In genomic region chr9:39287980-39288379, GRCh38 we compare ENCODE assay signal across 12 cellular contexts. TPM values are rescaled to one million over a fixed set of nuclear protein-coding genes. Genes with fewer than 3 reads are reported as not detected.
DNase-seq lines count a peak whose midpoint lies in the region; ATAC-seq, FAIRE-seq and TF ChIP-seq lines count a peak whose summit lies in the region.
"Not testable (repeated sequence)": the region's sequence is repeated elsewhere in the genome, so short reads cannot be mapped to it uniquely, and the experiment has no call there.
"Had no signal": no experiment of that assay in that cellular context is flagged by ENCODE, and none has a peak within 500 bp of the region (broad histone marks: within the 10 kb centered on the region; RNA-seq: fewer than 3 reads in every experiment).

Gene CNTNAP3, minus strand, starts transcription at chr9:39288167. Its CDS starts 103 bp downstream, at chr9:39288064.

- not testable (repeated sequence) for H3K4me1 ChIP-seq in esophagus muscularis mucosa, left ventricle myocardium inferior, testis

- H3K4me3 Mint-ChIP-seq in WTC11 (peak within 1 kb of the TSS; percentile 30), memory B cell (peak within 1 kb of the TSS; percentile 72)

- in situ Hi-C loops in G401 (cut with HindIII; ENCODE audit: low sequenced_read_pairs), result not testable (repeated sequence)

- not testable (repeated sequence) for H3K36me3 ChIP-seq in bronchial epithelial cell (ENCODE audit: control insufficient read depth, insufficient read depth, low read length); esophagus muscularis mucosa; left ventricle myocardium inferior; testis (ENCODE audit: low read depth, missing control alignments)

- not testable (repeated sequence) for H3K36me3 Mint-ChIP-seq in WTC11, memory B cell

- not testable (repeated sequence) for H3K4me1 Mint-ChIP-seq in WTC11, memory B cell

- H3K9me3 Mint-ChIP-seq in WTC11, memory B cell: not testable (repeated sequence)

- CTCF ChIA-PET in WTC11 (lab: Charles Lee), result not testable (repeated sequence)

- not testable (repeated sequence) for TF ChIP-seq EP300 in esophagus muscularis mucosa (IDR thresholded peaks at IDR 0.05)

- H3K27me3 Mint-ChIP-seq in WTC11 (ENCODE audit: low read depth); memory B cell: not testable (repeated sequence)

- intact Hi-C loops in esophagus muscularis mucosa (cut with DNase I); left ventricle myocardium inferior (cut with micrococcal nuclease); testis (cut with DNase I; ENCODE audit: low total_unique reads): not testable (repeated sequence)

- not testable (repeated sequence) for H3K4me3 ChIP-seq in bronchial epithelial cell (ENCODE audit: low read depth, low read length); esophagus muscularis mucosa; testis
- H3K4me3 ChIP-seq in left ventricle myocardium inferior, result peak within 1 kb of the TSS; percentile 47

- not testable (repeated sequence) for ATAC-seq in WTC11; memory B cell (ENCODE audit: low read depth)

- TF ChIP-seq POLR2A in esophagus muscularis mucosa (IDR thresholded peaks at IDR 0.05; ENCODE audit: low read depth); testis (IDR thresholded peaks at IDR 0.05): not testable (repeated sequence)

- not testable (repeated sequence) for DNase-seq in G401 (ENCODE audit: low spot score); WTC11 (ENCODE audit: low spot score); bronchial epithelial cell (ENCODE audit: low read depth); esophagus muscularis mucosa (ENCODE audit: extremely low spot score); memory B cell (ENCODE audit: low spot score in 2 of 2); pulmonary artery endothelial cell (ENCODE audit: low read depth, low spot score); testis
- peak; percentile 12 for DNase-seq in left ventricle myocardium inferior

- POLR2A ChIA-PET in WTC11 (lab: Charles Lee), result not testable (repeated sequence)

- not testable (repeated sequence) for H3K27ac ChIP-seq in esophagus muscularis mucosa (replicated peaks in 1 of 4); testis
- peak within 1 kb of the TSS; percentile 58 for H3K27ac ChIP-seq in left ventricle myocardium inferior (replicated peaks)

- no CpG with 5 or more reads among the region's 42 CpGs for WGBS in esophagus muscularis mucosa
- whole genome bisulfite sequencing in testis, 2 donors, result no CpG with 5 or more reads among the region's 42 CpGs

- not testable (repeated sequence) for TF ChIP-seq CTCF in WTC11 (IDR thresholded peaks at IDR 0.05); bronchial epithelial cell (IDR thresholded peaks at IDR 0.05; ENCODE audit: insufficient read depth, low read length, severe bottlenecking); esophagus muscularis mucosa (IDR thresholded peaks at IDR 0.05); left ventricle myocardium inferior (IDR thresholded peaks at IDR 0.05; ENCODE audit: borderline replicate concordance); testis (IDR thresholded peaks at IDR 0.05)

- not testable (repeated sequence) for H3K27ac Mint-ChIP-seq in WTC11, memory B cell

- not testable (repeated sequence) for FAIRE-seq in bronchial epithelial cell (lab: Jason Lieb, UNC)

- H3K9me3 ChIP-seq in esophagus muscularis mucosa; left ventricle myocardium inferior (replicated peaks); testis: not testable (repeated sequence)

- H3K27me3 ChIP-seq in bronchial epithelial cell (ENCODE audit: control insufficient read depth, insufficient read depth, low read length); esophagus muscularis mucosa; left ventricle myocardium inferior (ENCODE audit: low read depth); testis: not testable (repeated sequence)

RNA-seq across cellular contexts. Expression of gene CNTNAP3, which starts in this region (rescaled TPM):
- total RNA-seq in G401 (2014; rRNA removed; shearing (Covaris generic)), result 9.8 and 18.0 TPM in 2 replicates
- total RNA-seq in WTC11 (2021) (4.6 to 7.9 TPM (median 4.8 TPM) in 3 replicates), bronchial epithelial cell (9.1 and 11.6 TPM in 2 replicates), esophagus muscularis mucosa (10 to 100 TPM; 50.4 to 80.2 (median 60.4) TPM), left ventricle myocardium inferior (9.9 TPM), pulmonary artery endothelial cell (61.0 and 98.1 TPM in 2 replicates), testis (10 to 100 TPM; 12.8 to 17.5 TPM)
- 4.0 TPM for polyA plus RNA-seq in testis (ENCODE audit: insufficient read depth, low read depth, low replicate concordance)
- total RNA-seq: A673; activated CD8-positive, alpha-beta memory T cell treated with anti-CD3 and anti-CD28 coated beads, Interleukin-2, amount 10 ng/mL, durations not matched to agents 7 days and 5 days; activated naive CD8-positive, alpha-beta T cell treated with anti-CD3 and anti-CD28 coated beads, Interleukin-2, amount 10 ng/mL, durations not matched to agents 7 days and 5 days; CD4-positive, alpha-beta memory T cell had no signal
- polyA plus RNA-seq: CD4-positive, alpha-beta memory T cell had no signal
